In genomic region chr21:44338971-44339910, GRCh38 we compare ENCODE assay signal across 1 cellular context.
TF ChIP-seq lines count a peak whose summit lies in the region.

Gene CFAP410, minus strand, starts transcription at chr21:44339390. Its CDS starts 196 bp downstream, at chr21:44339194.

TF ChIP-seq in HepG2, 621 proteins besides CTCF, POLR2A, EP300 and RAD21 (continued from another document and continues in another):
- TF ChIP-seq PRDM15 (CRISPR knock-in tag; IDR thresholded peaks at IDR 0.05): no peak
- TF ChIP-seq AHR (CRISPR knock-in tag; IDR thresholded peaks at IDR 0.05): peak; percentile 57; the same call in 1 of the 2 replicates
- TF ChIP-seq SETDB1 (CRISPR knock-in tag; IDR thresholded peaks at IDR 0.05; ENCODE audit: borderline replicate concordance): no peak
- TF ChIP-seq ZNF235 (CRISPR knock-in tag; IDR thresholded peaks at IDR 0.05; ENCODE audit: borderline replicate concordance): peak; percentile 76; the same call in 1 of the 2 replicates
- peak; percentile 78 for TF ChIP-seq HMGXB3 (CRISPR knock-in tag; IDR thresholded peaks at IDR 0.05; ENCODE audit: borderline replicate concordance)
- no peak for TF ChIP-seq ZNF329 (CRISPR knock-in tag; IDR thresholded peaks at IDR 0.05; ENCODE audit: low read depth)
- TF ChIP-seq MTF2 (CRISPR knock-in tag; IDR thresholded peaks at IDR 0.05; ENCODE audit: borderline replicate concordance): no peak
- TF ChIP-seq ZNF24 (IDR thresholded peaks at IDR 0.05): no peak
- peak; percentile 50 for TF ChIP-seq PATZ1 (CRISPR knock-in tag; IDR thresholded peaks at IDR 0.05)
- TF ChIP-seq ZNF530 (CRISPR knock-in tag; IDR thresholded peaks at IDR 0.05; ENCODE audit: low read depth): no peak
- TF ChIP-seq ONECUT2 (CRISPR knock-in tag; IDR thresholded peaks at IDR 0.05): no peak
- no peak for TF ChIP-seq ZSCAN30 (CRISPR knock-in tag; IDR thresholded peaks at IDR 0.05)
- TF ChIP-seq ZNF350 (CRISPR knock-in tag; IDR thresholded peaks at IDR 0.05; ENCODE audit: borderline replicate concordance, low read depth): peak; percentile 83
- TF ChIP-seq TOPORS (CRISPR knock-in tag; IDR thresholded peaks at IDR 0.05): peak; percentile 76; the same call in 1 of the 2 replicates
- peak; percentile 90 for TF ChIP-seq POGZ (CRISPR knock-in tag; IDR thresholded peaks at IDR 0.05)
- peak; percentile 50; the same call in 1 of the 2 replicates for TF ChIP-seq MLX (CRISPR knock-in tag; IDR thresholded peaks at IDR 0.05)
- TF ChIP-seq, protein P1, sequence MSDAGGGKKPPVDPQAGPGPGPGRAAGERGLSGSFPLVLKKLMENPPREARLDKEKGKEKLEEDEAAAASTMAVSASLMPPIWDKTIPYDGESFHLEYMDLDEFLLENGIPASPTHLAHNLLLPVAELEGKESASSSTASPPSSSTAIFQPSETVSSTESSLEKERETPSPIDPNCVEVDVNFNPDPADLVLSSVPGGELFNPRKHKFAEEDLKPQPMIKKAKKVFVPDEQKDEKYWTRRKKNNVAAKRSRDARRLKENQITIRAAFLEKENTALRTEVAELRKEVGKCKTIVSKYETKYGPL (CRISPR knock-in tag; IDR thresholded peaks at IDR 0.05): 0 out of 2 replicates have a peak, but pooled peaks have one; percentile 58
- no peak; the same call in 1 of the 2 replicates for TF ChIP-seq ZNF768 (CRISPR knock-in tag; IDR thresholded peaks at IDR 0.05)
- TF ChIP-seq SIX4 (CRISPR knock-in tag; IDR thresholded peaks at IDR 0.05): peak; percentile 38; the same call in 1 of the 2 replicates
- TF ChIP-seq TMF1 (CRISPR knock-in tag; IDR thresholded peaks at IDR 0.05; ENCODE audit: low read depth): peak; percentile 75; the same call in 1 of the 2 replicates
- TF ChIP-seq U2AF1 (optimal IDR thresholded peaks at IDR 0.05; ENCODE audit: low read depth, low read length): no peak
- TF ChIP-seq ZNF484 (CRISPR knock-in tag; IDR thresholded peaks at IDR 0.05; ENCODE audit: borderline replicate concordance, low read depth): no peak
- no peak for TF ChIP-seq JUND (CRISPR knock-in tag; IDR thresholded peaks at IDR 0.05)
- TF ChIP-seq RAD51 (IDR thresholded peaks at IDR 0.05; ENCODE audit: borderline replicate concordance): no peak
- TF ChIP-seq KDM1A (CRISPR knock-in tag; IDR thresholded peaks at IDR 0.05): no peak
- peak; percentile 74; the same call in 1 of the 2 replicates for TF ChIP-seq RFX1 (IDR thresholded peaks at IDR 0.05)
- TF ChIP-seq ETV5 (CRISPR knock-in tag; IDR thresholded peaks at IDR 0.05; ENCODE audit: borderline replicate concordance): peak; percentile 92
- no peak for TF ChIP-seq NBN (conservative IDR thresholded peaks at IDR 0.05)
- peak; percentile 84 for TF ChIP-seq TBX2 (CRISPR knock-in tag; IDR thresholded peaks at IDR 0.05; ENCODE audit: borderline replicate concordance)
- TF ChIP-seq AGO2 (optimal IDR thresholded peaks at IDR 0.05; ENCODE audit: low read depth, low read length): peak; percentile 73
- no peak for TF ChIP-seq CEBPB (IDR thresholded peaks at IDR 0.05; ENCODE audit: borderline replicate concordance, low read depth, low read length)
- TF ChIP-seq ZNF563 (CRISPR knock-in tag; IDR thresholded peaks at IDR 0.05): peak; percentile 85
- TF ChIP-seq, protein P2, sequence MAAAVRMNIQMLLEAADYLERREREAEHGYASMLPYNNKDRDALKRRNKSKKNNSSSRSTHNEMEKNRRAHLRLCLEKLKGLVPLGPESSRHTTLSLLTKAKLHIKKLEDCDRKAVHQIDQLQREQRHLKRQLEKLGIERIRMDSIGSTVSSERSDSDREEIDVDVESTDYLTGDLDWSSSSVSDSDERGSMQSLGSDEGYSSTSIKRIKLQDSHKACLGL (CRISPR knock-in tag; IDR thresholded peaks at IDR 0.05): peak; percentile 96
- no peak for TF ChIP-seq ARNT (IDR thresholded peaks at IDR 0.05)
- no peak for TF ChIP-seq ZNF18 (CRISPR knock-in tag; IDR thresholded peaks at IDR 0.05; ENCODE audit: insufficient replicate concordance)
- TF ChIP-seq NFE2L1 (CRISPR knock-in tag; IDR thresholded peaks at IDR 0.05; ENCODE audit: borderline replicate concordance): no peak
- TF ChIP-seq FOXP4 (CRISPR knock-in tag; IDR thresholded peaks at IDR 0.05): no peak; the same call in 1 of the 2 replicates
- TF ChIP-seq MIER3 (CRISPR knock-in tag; IDR thresholded peaks at IDR 0.05; ENCODE audit: borderline replicate concordance): 0 out of 2 replicates have a peak, but pooled peaks have one; percentile 51
- TF ChIP-seq, protein P3, sequence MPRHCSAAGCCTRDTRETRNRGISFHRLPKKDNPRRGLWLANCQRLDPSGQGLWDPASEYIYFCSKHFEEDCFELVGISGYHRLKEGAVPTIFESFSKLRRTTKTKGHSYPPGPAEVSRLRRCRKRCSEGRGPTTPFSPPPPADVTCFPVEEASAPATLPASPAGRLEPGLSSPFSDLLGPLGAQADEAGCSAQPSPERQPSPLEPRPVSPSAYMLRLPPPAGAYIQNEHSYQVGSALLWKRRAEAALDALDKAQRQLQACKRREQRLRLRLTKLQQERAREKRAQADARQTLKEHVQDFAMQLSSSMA (CRISPR knock-in tag; IDR thresholded peaks at IDR 0.05): no peak
- TF ChIP-seq, protein P4, sequence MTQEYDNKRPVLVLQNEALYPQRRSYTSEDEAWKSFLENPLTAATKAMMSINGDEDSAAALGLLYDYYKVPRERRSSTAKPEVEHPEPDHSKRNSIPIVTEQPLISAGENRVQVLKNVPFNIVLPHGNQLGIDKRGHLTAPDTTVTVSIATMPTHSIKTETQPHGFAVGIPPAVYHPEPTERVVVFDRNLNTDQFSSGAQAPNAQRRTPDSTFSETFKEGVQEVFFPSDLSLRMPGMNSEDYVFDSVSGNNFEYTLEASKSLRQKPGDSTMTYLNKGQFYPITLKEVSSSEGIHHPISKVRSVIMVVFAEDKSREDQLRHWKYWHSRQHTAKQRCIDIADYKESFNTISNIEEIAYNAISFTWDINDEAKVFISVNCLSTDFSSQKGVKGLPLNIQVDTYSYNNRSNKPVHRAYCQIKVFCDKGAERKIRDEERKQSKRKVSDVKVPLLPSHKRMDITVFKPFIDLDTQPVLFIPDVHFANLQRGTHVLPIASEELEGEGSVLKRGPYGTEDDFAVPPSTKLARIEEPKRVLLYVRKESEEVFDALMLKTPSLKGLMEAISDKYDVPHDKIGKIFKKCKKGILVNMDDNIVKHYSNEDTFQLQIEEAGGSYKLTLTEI (CRISPR knock-in tag; conservative IDR thresholded peaks at IDR 0.05): no peak
- 0 out of 2 replicates have a peak, but pooled peaks have one; percentile 76 for TF ChIP-seq XBP1 (CRISPR knock-in tag; IDR thresholded peaks at IDR 0.05)
- no peak for TF ChIP-seq FOXM1 (CRISPR knock-in tag; IDR thresholded peaks at IDR 0.05)
- TF ChIP-seq MTF1 (CRISPR knock-in tag; IDR thresholded peaks at IDR 0.05): 0 out of 2 replicates have a peak, but pooled peaks have one; percentile 45
